In the genomic region with DNA sequence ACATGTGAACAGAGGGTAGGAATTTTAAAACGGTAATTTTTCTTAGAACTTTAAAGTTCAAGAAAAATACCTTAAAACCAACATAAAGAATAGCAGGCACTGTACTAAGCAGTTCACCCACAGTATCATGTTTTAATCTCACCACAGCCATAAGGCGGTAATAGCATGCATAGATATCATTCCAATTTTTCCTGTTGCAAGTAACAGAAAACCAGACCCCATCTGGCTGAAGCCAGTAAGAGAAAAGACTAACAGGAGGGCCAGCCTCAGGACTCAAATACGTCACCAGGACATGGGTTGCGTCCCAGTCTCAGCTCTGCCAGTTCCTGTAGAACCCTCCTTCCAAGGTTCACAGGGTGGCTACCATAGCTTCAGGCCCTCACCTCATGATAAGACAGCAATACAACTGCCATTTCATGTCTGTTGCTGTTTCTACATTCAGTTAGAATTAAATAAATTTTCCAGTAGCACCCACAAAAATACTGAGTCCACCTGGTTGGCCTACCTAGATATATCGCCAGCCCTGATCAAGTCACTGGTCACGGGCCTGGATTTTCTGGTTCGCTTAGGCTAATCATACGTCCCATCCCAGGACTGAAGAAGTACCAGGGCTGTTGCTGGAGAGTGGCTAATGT, we compare ENCODE assay signal across 1 cellular context.
TF ChIP-seq lines count a peak whose summit lies in the region.

No MANE protein-coding gene starts in this region.

TF ChIP-seq in WTC11, 78 proteins besides CTCF, POLR2A, EP300 and RAD21 (continued from another document):
- TF ChIP-seq, protein P1, sequence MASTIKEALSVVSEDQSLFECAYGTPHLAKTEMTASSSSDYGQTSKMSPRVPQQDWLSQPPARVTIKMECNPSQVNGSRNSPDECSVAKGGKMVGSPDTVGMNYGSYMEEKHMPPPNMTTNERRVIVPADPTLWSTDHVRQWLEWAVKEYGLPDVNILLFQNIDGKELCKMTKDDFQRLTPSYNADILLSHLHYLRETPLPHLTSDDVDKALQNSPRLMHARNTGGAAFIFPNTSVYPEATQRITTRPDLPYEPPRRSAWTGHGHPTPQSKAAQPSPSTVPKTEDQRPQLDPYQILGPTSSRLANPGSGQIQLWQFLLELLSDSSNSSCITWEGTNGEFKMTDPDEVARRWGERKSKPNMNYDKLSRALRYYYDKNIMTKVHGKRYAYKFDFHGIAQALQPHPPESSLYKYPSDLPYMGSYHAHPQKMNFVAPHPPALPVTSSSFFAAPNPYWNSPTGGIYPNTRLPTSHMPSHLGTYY (CRISPR knock-in tag; IDR thresholded peaks at IDR 0.05): no peak
- TF ChIP-seq, protein P2, sequence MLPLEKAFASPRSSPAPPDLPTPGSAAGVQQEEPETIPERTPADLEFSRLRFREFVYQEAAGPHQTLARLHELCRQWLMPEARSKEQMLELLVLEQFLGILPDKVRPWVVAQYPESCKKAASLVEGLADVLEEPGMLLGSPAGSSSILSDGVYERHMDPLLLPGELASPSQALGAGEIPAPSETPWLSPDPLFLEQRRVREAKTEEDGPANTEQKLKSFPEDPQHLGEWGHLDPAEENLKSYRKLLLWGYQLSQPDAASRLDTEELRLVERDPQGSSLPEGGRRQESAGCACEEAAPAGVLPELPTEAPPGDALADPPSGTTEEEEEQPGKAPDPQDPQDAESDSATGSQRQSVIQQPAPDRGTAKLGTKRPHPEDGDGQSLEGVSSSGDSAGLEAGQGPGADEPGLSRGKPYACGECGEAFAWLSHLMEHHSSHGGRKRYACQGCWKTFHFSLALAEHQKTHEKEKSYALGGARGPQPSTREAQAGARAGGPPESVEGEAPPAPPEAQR (CRISPR knock-in tag; IDR thresholded peaks at IDR 0.05): no peak
- TF ChIP-seq ZNF232 (CRISPR knock-in tag; IDR thresholded peaks at IDR 0.05): no peak
- TF ChIP-seq, protein P3, sequence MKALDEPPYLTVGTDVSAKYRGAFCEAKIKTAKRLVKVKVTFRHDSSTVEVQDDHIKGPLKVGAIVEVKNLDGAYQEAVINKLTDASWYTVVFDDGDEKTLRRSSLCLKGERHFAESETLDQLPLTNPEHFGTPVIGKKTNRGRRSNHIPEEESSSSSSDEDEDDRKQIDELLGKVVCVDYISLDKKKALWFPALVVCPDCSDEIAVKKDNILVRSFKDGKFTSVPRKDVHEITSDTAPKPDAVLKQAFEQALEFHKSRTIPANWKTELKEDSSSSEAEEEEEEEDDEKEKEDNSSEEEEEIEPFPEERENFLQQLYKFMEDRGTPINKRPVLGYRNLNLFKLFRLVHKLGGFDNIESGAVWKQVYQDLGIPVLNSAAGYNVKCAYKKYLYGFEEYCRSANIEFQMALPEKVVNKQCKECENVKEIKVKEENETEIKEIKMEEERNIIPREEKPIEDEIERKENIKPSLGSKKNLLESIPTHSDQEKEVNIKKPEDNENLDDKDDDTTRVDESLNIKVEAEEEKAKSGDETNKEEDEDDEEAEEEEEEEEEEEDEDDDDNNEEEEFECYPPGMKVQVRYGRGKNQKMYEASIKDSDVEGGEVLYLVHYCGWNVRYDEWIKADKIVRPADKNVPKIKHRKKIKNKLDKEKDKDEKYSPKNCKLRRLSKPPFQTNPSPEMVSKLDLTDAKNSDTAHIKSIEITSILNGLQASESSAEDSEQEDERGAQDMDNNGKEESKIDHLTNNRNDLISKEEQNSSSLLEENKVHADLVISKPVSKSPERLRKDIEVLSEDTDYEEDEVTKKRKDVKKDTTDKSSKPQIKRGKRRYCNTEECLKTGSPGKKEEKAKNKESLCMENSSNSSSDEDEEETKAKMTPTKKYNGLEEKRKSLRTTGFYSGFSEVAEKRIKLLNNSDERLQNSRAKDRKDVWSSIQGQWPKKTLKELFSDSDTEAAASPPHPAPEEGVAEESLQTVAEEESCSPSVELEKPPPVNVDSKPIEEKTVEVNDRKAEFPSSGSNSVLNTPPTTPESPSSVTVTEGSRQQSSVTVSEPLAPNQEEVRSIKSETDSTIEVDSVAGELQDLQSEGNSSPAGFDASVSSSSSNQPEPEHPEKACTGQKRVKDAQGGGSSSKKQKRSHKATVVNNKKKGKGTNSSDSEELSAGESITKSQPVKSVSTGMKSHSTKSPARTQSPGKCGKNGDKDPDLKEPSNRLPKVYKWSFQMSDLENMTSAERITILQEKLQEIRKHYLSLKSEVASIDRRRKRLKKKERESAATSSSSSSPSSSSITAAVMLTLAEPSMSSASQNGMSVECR (CRISPR knock-in tag; IDR thresholded peaks at IDR 0.05; ENCODE audit: borderline replicate concordance): no peak
- TF ChIP-seq ELF4 (CRISPR knock-in tag; IDR thresholded peaks at IDR 0.05; ENCODE audit: low read depth): no peak
- TF ChIP-seq ZNF121 (CRISPR knock-in tag; IDR thresholded peaks at IDR 0.05): no peak
- no peak for TF ChIP-seq JUN (CRISPR knock-in tag; IDR thresholded peaks at IDR 0.05)
TF ChIP-seq in WTC11: peak in this region for 0.
